8 cellular contexts compared by ENCODE assay signal in genomic region chr4:41934813-41935651, GRCh38. TPM values are rescaled to one million over a fixed set of nuclear protein-coding genes. Genes with fewer than 3 reads are reported as not detected.
A peak's percentile ranks its signal among the peaks of the same experiment; 100 is the strongest.
DNase-seq lines count a peak whose midpoint lies in the region; ATAC-seq and TF ChIP-seq lines count a peak whose summit lies in the region.

TSS of gene TMEM33 (plus strand) at chr4:41935429. CDS start at chr4:41935485, 56 bp downstream.

- ATAC-seq in GM18498 (IDR thresholded peaks at IDR 0.05; ENCODE audit: unreplicated experiment), result peak; percentile 91
- ATAC-seq in HG02938 (IDR thresholded peaks at IDR 0.05; ENCODE audit: unreplicated experiment), result peak; percentile 83

- H3K4me3 ChIP-seq in right atrium auricular region, result peak within 1 kb of the TSS; percentile 94 to 95
- peak within 1 kb of the TSS; percentile 66 to 88 for H3K4me3 ChIP-seq in uterus

- H3K4me1 ChIP-seq in right atrium auricular region, result peaks cover 0 to 12% of the 10 kb centered on the region in 2 donors
- peaks cover 0 to 12% of the 10 kb centered on the region in 2 donors for H3K4me1 ChIP-seq in uterus

- H3K9me3 ChIP-seq in right atrium auricular region (no peaks in the 10 kb centered on the region), uterus (no peaks in the 10 kb centered on the region)

- H3K27ac ChIP-seq in angular gyrus (ENCODE audit: low read depth, low read length) (peak within 1 kb of the TSS; percentile 32), right atrium auricular region (peak within 1 kb of the TSS; percentile 80 to 84), uterus (peak within 1 kb of the TSS; percentile 24 to 76)

- peaks cover 9% of the 10 kb centered on the region for H3K36me3 ChIP-seq in right atrium auricular region
- no peaks in the 10 kb centered on the region for H3K36me3 ChIP-seq in uterus

- DNase-seq in NCI-H187 (lab: John Stamatoyannopoulos, UW) (peak; percentile 74 to 82), T-helper 2 cell (peak; percentile 32 to 92 (median 65)), right atrium auricular region (ENCODE audit: low spot score) (peak; percentile 87), pulmonary artery endothelial cell (ENCODE audit: low read depth, low spot score) (peak; percentile 39), uterus (peak; percentile 84 to 86)

- intact Hi-C loops in uterus (cut with DNase I; ENCODE audit: low total_unique reads), result loop anchor here (10.0 kb wide), 1 partner anchor 50 kb away; the partner anchor contains the start of gene DCAF4L1

- H3K27me3 ChIP-seq in right atrium auricular region (no peaks in the 10 kb centered on the region), uterus (no peaks in the 10 kb centered on the region)

- peak in 1 of 2 donors; percentile 61 for TF ChIP-seq POLR2A in uterus (IDR thresholded peaks at IDR 0.05)

- peak in 1 of 2 donors; percentile 47 for TF ChIP-seq CTCF in right atrium auricular region (IDR thresholded peaks at IDR 0.05)
- peak in 1 of 4 experiments; percentile 19 for TF ChIP-seq CTCF in uterus (IDR thresholded peaks at IDR 0.05)

RNA-seq across cellular contexts. Expression of gene TMEM33, which starts in this region (rescaled TPM):
- 10 to 100 TPM; 18.2 to 27.1 TPM for total RNA-seq in right atrium auricular region
- 68.8 and 103 TPM in 2 replicates for total RNA-seq in pulmonary artery endothelial cell
- total RNA-seq in uterus, result 10 to 100 TPM; 30.9 to 61.1 (median 47.8) TPM

Comparison
In these comparisons a context has a peak if more than half of its experiments do, and no peak if none do; other contexts are left out.
1. Peak in every context shown above with its lines: DNase-seq, ATAC-seq, H3K4me3 ChIP-seq and H3K27ac ChIP-seq.
2. H3K27ac ChIP-seq: peak in every context shown above with its lines; median percentile 82 in right atrium auricular region; 50 in uterus; 32 in angular gyrus.